8 cellular contexts compared by ENCODE assay signal in the genomic region with DNA sequence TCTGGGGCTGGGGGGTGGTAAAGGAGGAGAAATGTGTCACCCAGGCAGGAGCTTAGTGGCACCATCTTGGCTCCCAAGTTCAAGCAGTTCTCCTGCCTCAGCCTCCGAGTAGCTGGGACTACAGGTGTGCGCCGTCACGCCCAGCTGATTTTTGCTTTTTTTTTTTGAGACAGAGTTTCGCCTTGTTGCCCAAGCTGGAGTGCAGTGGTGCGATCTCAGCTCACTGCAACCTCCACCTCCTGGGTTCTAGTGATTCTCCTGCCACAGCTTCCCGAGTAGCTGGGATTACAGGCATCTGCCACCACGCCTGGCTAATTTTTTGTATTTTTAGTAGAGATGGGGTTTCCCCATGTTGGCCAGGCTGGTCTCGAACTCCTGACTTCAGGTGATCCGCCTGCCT.
DNase-seq lines count a peak whose midpoint lies in the region; ATAC-seq, FAIRE-seq and TF ChIP-seq lines count a peak whose summit lies in the region.
"Not testable (repeated sequence)": the region's sequence is repeated elsewhere in the genome, so short reads cannot be mapped to it uniquely, and the experiment has no call there.

No MANE protein-coding gene starts in this region.

- peaks cover 35% of the 10 kb centered on the region for H3K4me1 Mint-ChIP-seq in activated naive CD4-positive, alpha-beta T cell treated with anti-CD3 and anti-CD28 coated beads, Interleukin-2, amount 10 ng/mL, durations not matched to agents 7 days and 5 days
- peaks cover 63% of the 10 kb centered on the region for H3K4me1 Mint-ChIP-seq in nephron

- not testable (repeated sequence) for TF ChIP-seq CTCF in DOHH2 (IDR thresholded peaks at IDR 0.05; ENCODE audit: low read depth, low read length, poor library complexity, severe bottlenecking); esophagus squamous epithelium (IDR thresholded peaks at IDR 0.05); nephron (IDR thresholded peaks at IDR 0.05; ENCODE audit: unreplicated experiment in 3 of 3); thyroid gland (IDR thresholded peaks at IDR 0.05)

- WGBS in esophagus squamous epithelium, 2 donors = 57 to 64% methylated on average over 8 to 10 of the region's 10 CpGs
- 55 to 60% methylated on average over 10 of the region's 10 CpGs for WGBS in thyroid gland, 2 donors

- CTCF ChIA-PET in activated naive CD4-positive, alpha-beta T cell treated with anti-CD3 and anti-CD28 coated beads, Interleukin-2, amount 10 ng/mL, durations not matched to agents 7 days and 5 days (lab: Charles Lee) = not testable (repeated sequence)

- not testable (repeated sequence) for H3K9me2 ChIP-seq in DOHH2 (replicated peaks; ENCODE audit: control insufficient read depth, low read length)

- peak overlapping the region; percentile 48 for H3K4me2 ChIP-seq in DOHH2 (ENCODE audit: low read length)

- H3K36me3 Mint-ChIP-seq in activated naive CD4-positive, alpha-beta T cell treated with anti-CD3 and anti-CD28 coated beads, Interleukin-2, amount 10 ng/mL, durations not matched to agents 7 days and 5 days = peaks cover 24% of the 10 kb centered on the region
- H3K36me3 Mint-ChIP-seq in nephron (ENCODE audit: low read depth) = not testable (repeated sequence)

- H3K9me3 ChIP-seq in DOHH2 (ENCODE audit: control insufficient read depth, insufficient read depth, low read length); esophagus squamous epithelium; thyroid gland: not testable (repeated sequence)

- not testable (repeated sequence) for H3F3A ChIP-seq in DOHH2 (ENCODE audit: control insufficient read depth, insufficient read depth)

- peak; percentile 19 for ATAC-seq in GM21528 (IDR thresholded peaks at IDR 0.05; ENCODE audit: low FRiP score, unreplicated experiment)
- peak; percentile 21 for ATAC-seq in HG03460 (IDR thresholded peaks at IDR 0.05; ENCODE audit: unreplicated experiment)

- not testable (repeated sequence) for H3K27me3 ChIP-seq in DOHH2 (ENCODE audit: control insufficient read depth, low read length); esophagus squamous epithelium; thyroid gland

- H4K20me1 ChIP-seq in DOHH2 (ENCODE audit: control insufficient read depth, insufficient read depth, low read depth, low read length) = peaks cover 23% of the 10 kb centered on the region

- peak overlapping the region; percentile 98 for H3K27ac Mint-ChIP-seq in activated naive CD4-positive, alpha-beta T cell treated with anti-CD3 and anti-CD28 coated beads, Interleukin-2, amount 10 ng/mL, durations not matched to agents 7 days and 5 days
- H3K27ac Mint-ChIP-seq in nephron = peak overlapping the region in 1 of 3 experiments; percentile 54

- H3K4me3 Mint-ChIP-seq in activated naive CD4-positive, alpha-beta T cell treated with anti-CD3 and anti-CD28 coated beads, Interleukin-2, amount 10 ng/mL, durations not matched to agents 7 days and 5 days = peak overlapping the region; percentile 43
- peak overlapping the region in 2 of 3 experiments; percentile 50 to 65 for H3K4me3 Mint-ChIP-seq in nephron

- H3K27me3 Mint-ChIP-seq in activated naive CD4-positive, alpha-beta T cell treated with anti-CD3 and anti-CD28 coated beads, Interleukin-2, amount 10 ng/mL, durations not matched to agents 7 days and 5 days; nephron (ENCODE audit: low read depth): not testable (repeated sequence)

- TF ChIP-seq POLR2A in esophagus squamous epithelium (IDR thresholded peaks at IDR 0.05); thyroid gland (IDR thresholded peaks at IDR 0.05): not testable (repeated sequence)

- peaks cover 46% of the 10 kb centered on the region for H3K36me3 ChIP-seq in DOHH2 (ENCODE audit: control insufficient read depth, low read length)
- H3K36me3 ChIP-seq in esophagus squamous epithelium, thyroid gland: not testable (repeated sequence)

- H3K79me2 ChIP-seq in DOHH2 (ENCODE audit: control insufficient read depth, low read length) = peaks cover 76% of the 10 kb centered on the region

- H3K9me3 Mint-ChIP-seq in activated naive CD4-positive, alpha-beta T cell treated with anti-CD3 and anti-CD28 coated beads, Interleukin-2, amount 10 ng/mL, durations not matched to agents 7 days and 5 days; nephron: not testable (repeated sequence)

- H3K4me1 ChIP-seq in DOHH2 (ENCODE audit: control insufficient read depth, low read length) (peaks cover 55% of the 10 kb centered on the region), esophagus squamous epithelium (peaks cover 24 to 80% (median 52%) of the 10 kb centered on the region in 3 donors), thyroid gland (peaks cover 3 to 33% of the 10 kb centered on the region in 2 donors)

- peak; percentile 4 for DNase-seq in RCC 7860 (ENCODE audit: low spot score)
- DNase-seq in activated naive CD4-positive, alpha-beta T cell treated with anti-CD3 and anti-CD28 coated beads, Interleukin-2, amount 10 ng/mL, durations not matched to agents 7 days and 5 days = peak; percentile 5
- DNase-seq in esophagus squamous epithelium (lab: John Stamatoyannopoulos, UW); thyroid gland: not testable (repeated sequence)

- H3K27ac ChIP-seq in DOHH2 (ENCODE audit: low read depth, low read length) (peak overlapping the region; percentile 86), esophagus squamous epithelium (peak overlapping the region; percentile 42 to 84 (median 82)), thyroid gland (peak overlapping the region in 2 of 3 donors; percentile 17 to 56)

- H3K4me3 ChIP-seq in DOHH2 (ENCODE audit: low read length) = peak overlapping the region; percentile 50
- peak overlapping the region in 2 of 4 donors; percentile 21 to 52 for H3K4me3 ChIP-seq in esophagus squamous epithelium
- not testable (repeated sequence) for H3K4me3 ChIP-seq in thyroid gland (replicated peaks in 1 of 3)

- not testable (repeated sequence) for FAIRE-seq in RCC 7860 (lab: Jason Lieb, UNC)

- intact Hi-C loops in esophagus squamous epithelium (cut with DNase I); thyroid gland (cut with DNase I): not testable (repeated sequence)
